Comparison of ENCODE assay signal across 14 cellular contexts in genomic region chr3:125644036-125645025, GRCh38. TPM values are rescaled to one million over a fixed set of nuclear protein-coding genes. Genes with fewer than 3 reads are reported as not detected.
DNase-seq lines count a peak whose midpoint lies in the region; ATAC-seq, FAIRE-seq and TF ChIP-seq lines count a peak whose summit lies in the region.
"Had no signal": no experiment of that assay in that cellular context is flagged by ENCODE, and none has a peak within 500 bp of the region (broad histone marks: within the 10 kb centered on the region; RNA-seq: fewer than 3 reads in every experiment).

No MANE protein-coding gene starts in this region.

- TF ChIP-seq RAD21 in Ishikawa (IDR thresholded peaks at IDR 0.05; ENCODE audit: low read depth), result no peak
- TF ChIP-seq RAD21 in HepG2 (CRISPR knock-in tag; IDR thresholded peaks at IDR 0.05), result no peak

- H3K4me2 ChIP-seq in HepG2 (ENCODE audit: low read depth, low read length), result peak overlapping the region; percentile 44

- peak in 1 of 2 experiments; percentile 32; a peak in 1 of 4 replicates for TF ChIP-seq POLR2A in HepG2 (IDR thresholded peaks at IDR 0.05; ENCODE audit: insufficient read depth in 1 of 2, low read depth in 2 of 2, low read length in 2 of 2)

- DNase-seq in cerebellar cortex (ENCODE audit: low spot score), result peak; percentile 9
- DNase-seq in HepG2 (ENCODE audit: low spot score), result peak; percentile 85
- peak; percentile 74 for DNase-seq in stromal cell of bone marrow (ENCODE audit: low read depth)
- no peak for DNase-seq in GM19240 (ENCODE audit: insufficient read length, low spot score)
- DNase-seq in NCI-H2029 treated with DMSO at 0.1 percent for 48 hours (lab: John Stamatoyannopoulos, UW), result no peak
- DNase-seq in NCI-H526 treated with DMSO at 0.1 percent for 48 hours (lab: John Stamatoyannopoulos, UW), result no peak
- DNase-seq in SW480 (ENCODE audit: low spot score), result no peak
- DNase-seq: DMS 273 treated with DMSO at 0.1 percent for 48 hours; effector memory CD4-positive, alpha-beta T cell; H7 had no signal

- 30% methylated on average over 8 of the region's 10 CpGs for WGBS in HepG2 (ENCODE audit: low lambda C conversion rate)

- H3K4me3 ChIP-seq in HepG2 (replicated peaks in 1 of 3; ENCODE audit: insufficient read depth in 1 of 3, low read depth in 2 of 3, low read length in 3 of 3), result no peak overlapping the region
- H3K4me3 ChIP-seq: skin epidermis had no signal

- H3K4me1 ChIP-seq in HepG2 (ENCODE audit: insufficient read depth, low read length), result peaks cover 29% of the 10 kb centered on the region

- POLR2A ChIA-PET in HepG2 (lab: Yijun Ruan, JAX), result interaction anchor here (1.2 to 1.3 kb wide), 2 partner anchors 49 to 98 kb away, joined by 4 read pairs; partner anchors contain the start of gene OSBPL11

- peak; percentile 19; the same call in 1 of the 2 replicates for TF ChIP-seq CTCF in HepG2 (CRISPR knock-in tag; IDR thresholded peaks at IDR 0.05)

- no TSS peak for BruUV-seq in HepG2 (replicated peaks; lab: Mats Ljungman, UMichigan)

- no peaks in the 10 kb centered on the region; a peak in 1 of 5 replicates for H3K27me3 ChIP-seq in HepG2 (ENCODE audit: control insufficient read depth in 1 of 2, insufficient read depth in 2 of 2, low read length in 2 of 2)

- ATAC-seq in HepG2, result peak; percentile 91
- ATAC-seq: activated T-helper 17 cell treated with anti-CD3 and anti-CD28 coated beads, Interleukin-2, amount 50 U/mL, for 72 hours had no signal

- H3K36me3 ChIP-seq in HepG2 (replicated peaks in 1 of 2; ENCODE audit: control insufficient read depth in 1 of 2, insufficient read depth in 2 of 2, low read length in 2 of 2), result no peaks in the 10 kb centered on the region

- no peaks in the 10 kb centered on the region for H3K79me2 ChIP-seq in HepG2 (ENCODE audit: insufficient read depth, low read length)

- no peak for TF ChIP-seq EP300 in Ishikawa (IDR thresholded peaks at IDR 0.05; ENCODE audit: borderline replicate concordance)
- 0 out of 4 replicates have a peak, but pooled peaks have one; percentile 31 to 65 for TF ChIP-seq EP300 in HepG2 (IDR thresholded peaks at IDR 0.05; ENCODE audit: low read depth in 2 of 2, low read length in 2 of 2)
- no peak for TF ChIP-seq EP300 in HepG2 (CRISPR knock-in tag; IDR thresholded peaks at IDR 0.05; ENCODE audit: borderline replicate concordance)

- no peaks in the 10 kb centered on the region for H4K20me1 ChIP-seq in HepG2 (ENCODE audit: insufficient read depth, low read length)

- H3K9me3 ChIP-seq in HepG2 (ENCODE audit: low read length), result no peaks in the 10 kb centered on the region

- H3K9ac ChIP-seq in HepG2 (ENCODE audit: insufficient read depth, low read depth, low read length), result peak overlapping the region; percentile 34; the same call in 1 of the 2 replicates

- intact Hi-C loops in HepG2 (cut with micrococcal nuclease; ENCODE audit: unreplicated experiment), result no loop called here

- in situ Hi-C loops in HepG2 (cut with HindIII; ENCODE audit: extremely low pct_ligation_motif_present, low pct_unique_long_range_greater_than_20kb), result no loop called here

- no peak overlapping the region for H2AFZ ChIP-seq in HepG2 (ENCODE audit: low read length)

- peak overlapping the region; percentile 27 for H3K27ac ChIP-seq in HepG2 (ENCODE audit: extremely low read length, insufficient read depth, low read length)

- CTCF ChIA-PET in HepG2 (lab: Yijun Ruan, JAX; ENCODE audit: low intra/inter-chr PET ratio, low total read pairs), result no interaction called here

- peak; percentile 76 for FAIRE-seq in HepG2 (lab: Jason Lieb, UNC)
- FAIRE-seq: islet of Langerhans had no signal

TF ChIP-seq in Ishikawa, 13 proteins besides CTCF, POLR2A, EP300 and RAD21:
- no peak for TF ChIP-seq YY1 (IDR thresholded peaks at IDR 0.05; ENCODE audit: low read depth)
- 0 out of 2 replicates have a peak, but pooled peaks have one; percentile 29 for TF ChIP-seq CEBPB (IDR thresholded peaks at IDR 0.05)
- TF ChIP-seq TAF1 (IDR thresholded peaks at IDR 0.05; ENCODE audit: low read depth), result no peak
- TF ChIP-seq FOXM1 (IDR thresholded peaks at IDR 0.05; ENCODE audit: borderline replicate concordance, low read depth), result no peak
- no peak for TF ChIP-seq USF1 (IDR thresholded peaks at IDR 0.05)
TF ChIP-seq in Ishikawa: peak in this region for 1.

TF ChIP-seq in HepG2, 621 proteins besides CTCF, POLR2A, EP300 and RAD21 (continues in another document):
- peak; percentile 100 for TF ChIP-seq CEBPB (IDR thresholded peaks at IDR 0.05; ENCODE audit: borderline replicate concordance, low read depth, low read length)
- 0 out of 2 replicates have a peak, but pooled peaks have one; percentile 53 for TF ChIP-seq ZNF644 (CRISPR knock-in tag; IDR thresholded peaks at IDR 0.05; ENCODE audit: low read depth)
- peak; percentile 50; the same call in 1 of the 2 replicates for TF ChIP-seq NR2C2 (CRISPR knock-in tag; IDR thresholded peaks at IDR 0.05; ENCODE audit: borderline replicate concordance)
- no peak for TF ChIP-seq ZFP82 (CRISPR knock-in tag; IDR thresholded peaks at IDR 0.05; ENCODE audit: borderline replicate concordance)
- peak; percentile 93 for TF ChIP-seq CEBPG (CRISPR knock-in tag; IDR thresholded peaks at IDR 0.05)
- peak; percentile 19 for TF ChIP-seq SKI (IDR thresholded peaks at IDR 0.05; ENCODE audit: partially characterized antibody)
- peak; percentile 33; the same call in 1 of the 2 replicates for TF ChIP-seq GATAD2A (CRISPR knock-in tag; IDR thresholded peaks at IDR 0.05)
- TF ChIP-seq CSRNP1 (CRISPR knock-in tag; IDR thresholded peaks at IDR 0.05), result no peak
- peak; percentile 65 for TF ChIP-seq RFX1 (IDR thresholded peaks at IDR 0.05)
- TF ChIP-seq U2AF1 (optimal IDR thresholded peaks at IDR 0.05; ENCODE audit: low read depth, low read length), result no peak
- peak; percentile 55; the same call in 1 of the 2 replicates for TF ChIP-seq RFX3 (CRISPR knock-in tag; IDR thresholded peaks at IDR 0.05)
- TF ChIP-seq FOXM1 (CRISPR knock-in tag; IDR thresholded peaks at IDR 0.05), result no peak
- TF ChIP-seq NR2F6 (IDR thresholded peaks at IDR 0.05), result no peak
- 0 out of 2 replicates have a peak, but pooled peaks have one; percentile 8 for TF ChIP-seq NR2F6 (CRISPR knock-in tag; IDR thresholded peaks at IDR 0.05)
- TF ChIP-seq FOXA3 (CRISPR knock-in tag; IDR thresholded peaks at IDR 0.05), result peak; percentile 44; the same call in 1 of the 2 replicates
- peak in 1 of 2 experiments; percentile 69; a peak in 2 of 4 replicates for TF ChIP-seq ATF4 (CRISPR knock-in tag; IDR thresholded peaks at IDR 0.05)
- TF ChIP-seq FOXA1 (IDR thresholded peaks at IDR 0.05), result no peak
- TF ChIP-seq FOXA1 (CRISPR knock-in tag; IDR thresholded peaks at IDR 0.05), result peak; percentile 67
- TF ChIP-seq JUNB (CRISPR knock-in tag; IDR thresholded peaks at IDR 0.05; ENCODE audit: borderline replicate concordance), result no peak
- TF ChIP-seq EHMT2 (IDR thresholded peaks at IDR 0.05; ENCODE audit: borderline replicate concordance, low read depth, low read length), result peak; percentile 26; the same call in 1 of the 2 replicates
- TF ChIP-seq FOSL2 (CRISPR knock-in tag; IDR thresholded peaks at IDR 0.05), result peak; percentile 31; the same call in 1 of the 2 replicates
- peak; percentile 34 for TF ChIP-seq HNF4A (CRISPR knock-in tag; IDR thresholded peaks at IDR 0.05)

RNA-seq across cellular contexts. Expression of gene OSBPL11, which starts 49.0 kb away (rescaled TPM):
- total RNA-seq in HepG2 (2016; rRNA removed; fragmentation: Illumina TruSeq; extraction: Trizol), result 10.9 and 18.7 TPM in 2 replicates
- total RNA-seq in HepG2 (2016; cell fraction: cytosol; rRNA removed; fragmentation: Illumina TruSeq; extraction: Trizol; ENCODE audit: low read depth), result 2.9 and 3.2 TPM in 2 replicates
- total RNA-seq in HepG2 (2016; cell fraction: insoluble cytoplasmic fraction; rRNA removed; fragmentation: Illumina TruSeq; extraction: Trizol), result 11.5 and 16.9 TPM in 2 replicates
- total RNA-seq in HepG2 (2016; cell fraction: membrane; rRNA removed; fragmentation: Illumina TruSeq; extraction: Trizol), result 9.0 and 9.8 TPM in 2 replicates
- total RNA-seq in HepG2 (2016; cell fraction: nucleus; rRNA removed; fragmentation: Illumina TruSeq; extraction: Trizol), result 8.9 and 9.6 TPM in 2 replicates
- polyA plus RNA-seq in HepG2 (2011; rRNA removed), result 3.9 TPM in 2 replicates
- 2.0 and 3.4 TPM in 2 replicates for polyA plus RNA-seq in HepG2 (2011; cell fraction: cytosol; rRNA removed)
- 1.5 and 1.7 TPM in 2 replicates for polyA plus RNA-seq in HepG2 (2011; cell fraction: nucleus; rRNA removed)
- polyA plus RNA-seq in HepG2 (2012), result 6.5 and 7.2 TPM in 2 replicates
- polyA plus RNA-seq in HepG2 (2016; cell fraction: cytosol; fragmentation: Illumina TruSeq; extraction: Trizol; ENCODE audit: low read depth), result 1.2 TPM in 2 replicates
- 15.7 and 16.2 TPM in 2 replicates for polyA plus RNA-seq in HepG2 (2016; cell fraction: insoluble cytoplasmic fraction; fragmentation: Illumina TruSeq; extraction: Trizol; ENCODE audit: low read depth)
- polyA plus RNA-seq in HepG2 (2016; cell fraction: membrane; fragmentation: Illumina TruSeq; extraction: Trizol; ENCODE audit: low read depth), result 4.6 and 4.7 TPM in 2 replicates
- 10.4 and 11.5 TPM in 2 replicates for polyA plus RNA-seq in HepG2 (2016; cell fraction: nucleus; fragmentation: Illumina TruSeq; extraction: Trizol; ENCODE audit: insufficient read depth, low read depth)
- 5.5 and 9.0 TPM in 2 replicates for polyA minus RNA-seq in HepG2 (2011; rRNA and poly(A)+ RNA removed; ENCODE audit: low replicate concordance)
- polyA minus RNA-seq in HepG2 (2011; cell fraction: cytosol; rRNA and poly(A)+ RNA removed), result 4.7 and 6.8 TPM in 2 replicates
- polyA minus RNA-seq in HepG2 (2011; cell fraction: nucleus; rRNA and poly(A)+ RNA removed), result 5.5 and 6.8 TPM in 2 replicates

Comparison
In these comparisons a context has a peak if more than half of its experiments do, and no peak if none do; other contexts are left out.
1. DNase-seq: peak in cerebellar cortex (single experiment), HepG2 (single experiment) and stromal cell of bone marrow (single experiment); none in GM19240 (single experiment), NCI-H2029 treated with DMSO at 0.1 percent for 48 hours (single experiment), NCI-H526 treated with DMSO at 0.1 percent for 48 hours (single experiment) and SW480 (single experiment).